In genomic region chr7:152465118-152465387, GRCh38 we compare ENCODE assay signal across 8 cellular contexts. TPM values are rescaled to one million over a fixed set of nuclear protein-coding genes. Genes with fewer than 3 reads are reported as not detected.
DNase-seq lines count a peak whose midpoint lies in the region; TF ChIP-seq lines count a peak whose summit lies in the region.

No MANE protein-coding gene starts in this region.

- TF ChIP-seq CTCF in BE2C (IDR thresholded peaks at IDR 0.05; ENCODE audit: low read depth, low read length) (no peak), LNCaP clone FGC (IDR thresholded peaks at IDR 0.05; ENCODE audit: control insufficient read depth, extremely low read depth, insufficient read depth) (no peak), coronary artery (IDR thresholded peaks at IDR 0.05) (no peak), nephron (IDR thresholded peaks at IDR 0.05; ENCODE audit: unreplicated experiment in 3 of 3) (no peak)

- no peaks in the 10 kb centered on the region for H3K9me3 ChIP-seq in BE2C

- H3K27me3 Mint-ChIP-seq in nephron (ENCODE audit: low read depth): no peaks in the 10 kb centered on the region

- no peaks in the 10 kb centered on the region for H3K36me3 Mint-ChIP-seq in nephron (ENCODE audit: low read depth)

- POLR2A ChIA-PET in HEK293T (lab: Yijun Ruan, JAX): interaction anchor here (1.0 kb wide), 1 partner anchor 124 kb away, joined by 4 read pairs; no protein-coding TSS in a partner anchor

- H3K9me3 Mint-ChIP-seq in nephron: peaks cover 4% of the 10 kb centered on the region

- CTCF ChIA-PET in HEK293T (lab: Yijun Ruan, JAX): no interaction called here

- peak overlapping the region; percentile 92 for H3K4me3 ChIP-seq in BE2C (ENCODE audit: low read depth, low read length)
- peak overlapping the region; percentile 80 for H3K4me3 ChIP-seq in LNCaP clone FGC (ENCODE audit: low read depth, low read length)
- peak overlapping the region; percentile 80 for H3K4me3 ChIP-seq in coronary artery

- peaks cover 12% of the 10 kb centered on the region for H3K4me1 Mint-ChIP-seq in nephron

- no peaks in the 10 kb centered on the region for H3K36me3 ChIP-seq in BE2C

- H3K27ac Mint-ChIP-seq in nephron: peak overlapping the region; percentile 92 to 97 (median 97)

- no peaks in the 10 kb centered on the region for H3K27me3 ChIP-seq in BE2C

- DNase-seq in BE2C (no peak), LNCaP clone FGC (ENCODE audit: low read depth) (no peak), coronary artery (ENCODE audit: low spot score) (no peak), NCI-H69 (lab: John Stamatoyannopoulos, UW) (no peak), HEK293T (ENCODE audit: extremely low spot score) (no peak), HK-2 (ENCODE audit: unreplicated experiment) (no peak), NCI-H526 treated with DMSO at 0.1 percent for 48 hours (lab: John Stamatoyannopoulos, UW) (no peak)

- peaks cover 4% of the 10 kb centered on the region for H3K4me1 ChIP-seq in BE2C

- peak overlapping the region; percentile 95 to 100 for H3K27ac ChIP-seq in coronary artery

- peak overlapping the region; percentile 95 to 98 (median 96) for H3K4me3 Mint-ChIP-seq in nephron

TF ChIP-seq in HEK293T, 16 proteins besides CTCF, POLR2A, EP300 and RAD21:
- TF ChIP-seq FOXK2 (IDR thresholded peaks at IDR 0.05) (no peak), PKNOX1 (IDR thresholded peaks at IDR 0.05) (no peak), L3MBTL2 (conservative IDR thresholded peaks at IDR 0.05) (no peak), FOXM1 (IDR thresholded peaks at IDR 0.05; ENCODE audit: borderline replicate concordance) (no peak), ARNT (IDR thresholded peaks at IDR 0.05) (no peak), NFRKB (IDR thresholded peaks at IDR 0.05) (no peak), SUZ12 (IDR thresholded peaks at IDR 0.05) (no peak), FOXA1 (IDR thresholded peaks at IDR 0.05) (no peak), LEF1 (IDR thresholded peaks at IDR 0.05; ENCODE audit: borderline replicate concordance) (no peak; the same call in 1 of the 2 replicates), HDGF (IDR thresholded peaks at IDR 0.05; ENCODE audit: borderline replicate concordance) (no peak), BHLHE40 (IDR thresholded peaks at IDR 0.05; ENCODE audit: borderline replicate concordance) (no peak), CTBP1 (IDR thresholded peaks at IDR 0.05; ENCODE audit: borderline replicate concordance) (no peak), ZNF384 (IDR thresholded peaks at IDR 0.05) (no peak), SP1 (IDR thresholded peaks at IDR 0.05) (no peak), ELF4 (IDR thresholded peaks at IDR 0.05) (no peak), TARDBP (IDR thresholded peaks at IDR 0.05) (no peak)
TF ChIP-seq in HEK293T: peak in this region for 0.

RNA-seq across cellular contexts. Expression of gene KMT2C, which starts 29.2 kb away (rescaled TPM):
- polyA plus RNA-seq in BE2C (2012; ENCODE audit: insufficient read depth, insufficient read length, low read depth): 35.5 TPM
